ENCODE assay signal across 9 cellular contexts in genomic region chrX:2501246-2502102, GRCh38. TPM values are rescaled to one million over a fixed set of nuclear protein-coding genes. Genes with fewer than 3 reads are reported as not detected.
DNase-seq lines count a peak whose midpoint lies in the region; ATAC-seq and TF ChIP-seq lines count a peak whose summit lies in the region.
"Had no signal": no experiment of that assay in that cellular context is flagged by ENCODE, and none has a peak within 500 bp of the region (broad histone marks: within the 10 kb centered on the region; RNA-seq: fewer than 3 reads in every experiment).

No MANE protein-coding gene starts in this region.

- DNase-seq in cardiac septum (ENCODE audit: low spot score) (peak; percentile 70), left cardiac atrium (no peak), astrocyte of the spinal cord (ENCODE audit: low read depth, low spot score) (no peak), memory B cell (ENCODE audit: low spot score in 2 of 2) (no peak), uterus (no peak), NCI-H524 (lab: John Stamatoyannopoulos, UW) (no peak), left lobe of liver (ENCODE audit: low spot score) (no peak), NCI-H1417 (lab: John Stamatoyannopoulos, UW) (no peak)
- DNase-seq: NCI-H2171 treated with DMSO at 0.1 percent for 48 hours had no signal

- no peaks in the 10 kb centered on the region for H3K36me3 ChIP-seq in uterus

- H3K9me3 Mint-ChIP-seq in memory B cell, result no peaks in the 10 kb centered on the region

- H3K27ac ChIP-seq in uterus, result no peak overlapping the region

- no peaks in the 10 kb centered on the region for H3K9me3 ChIP-seq in uterus

- in situ Hi-C loops in astrocyte of the spinal cord (cut with HindIII; ENCODE audit: low sequenced_read_pairs), result no loop called here

- intact Hi-C loops in cardiac septum (cut with DNase I) (loop anchor here (5.0 to 10.0 kb wide), 2 partner anchors 174 to 193 kb away; partner anchors contain the start of gene CD99), left cardiac atrium (cut with DNase I) (loop anchor here in 1 of 2 donors (10.0 kb wide), 1 partner anchor 93 kb away; no protein-coding TSS in a partner anchor), uterus (cut with DNase I; ENCODE audit: low total_unique reads) (no loop called here)

- H3K36me3 Mint-ChIP-seq in memory B cell, result peaks cover 1% of the 10 kb centered on the region

- no peak for TF ChIP-seq POLR2A in uterus (IDR thresholded peaks at IDR 0.05)

- ATAC-seq in left cardiac atrium (no peak), memory B cell (ENCODE audit: low read depth) (no peak), left lobe of liver (no peak)

- no peaks in the 10 kb centered on the region for H3K27me3 ChIP-seq in uterus

- H3K27ac Mint-ChIP-seq in memory B cell, result peak overlapping the region; percentile 87

- TF ChIP-seq CTCF in astrocyte of the spinal cord (IDR thresholded peaks at IDR 0.05; ENCODE audit: low read depth, low read length) (no peak), uterus (IDR thresholded peaks at IDR 0.05) (no peak)

- peak overlapping the region; percentile 83 for H3K4me3 Mint-ChIP-seq in memory B cell

- no peaks in the 10 kb centered on the region for H3K4me1 ChIP-seq in uterus

- peaks cover 18% of the 10 kb centered on the region for H3K4me1 Mint-ChIP-seq in memory B cell

- H3K4me3 ChIP-seq in astrocyte of the spinal cord (ENCODE audit: low read depth, low read length) (peak overlapping the region; percentile 68), uterus (peak overlapping the region; percentile 45 to 77)

- H3K27me3 Mint-ChIP-seq in memory B cell, result no peaks in the 10 kb centered on the region

RNA-seq across cellular contexts. Expression of gene DHRSX, which starts 0.7 kb away (rescaled TPM):
- total RNA-seq in cardiac septum, result 24.9 TPM
- 10 to 100 TPM; 21.0 to 34.0 TPM for total RNA-seq in left cardiac atrium
- 10 to 100 TPM in 2 of 4 donors, 1 to 10 TPM in 2; 4.4 to 23.8 (median 11.3) TPM for total RNA-seq in uterus
- total RNA-seq in left lobe of liver, result 23.0 TPM

RNA-seq across cellular contexts. Expression of gene ZBED1, which starts 0.7 kb away (rescaled TPM):
- total RNA-seq in cardiac septum (45.1 TPM), left cardiac atrium (10 to 100 TPM; 37.7 to 45.0 TPM), uterus (10 to 100 TPM; 15.6 to 39.2 (median 22.1) TPM), left lobe of liver (49.4 TPM)
